Comparison of ENCODE assay signal across 1 cellular context in genomic region chr7:149147072-149147729, GRCh38.
A peak's percentile ranks its signal among the peaks of the same experiment; 100 is the strongest.
TF ChIP-seq lines count a peak whose summit lies in the region.

Gene ZNF398, plus strand, starts transcription at chr7:149147453. Its CDS starts 290 bp downstream, at chr7:149147743.

TF ChIP-seq in K562, 482 proteins besides CTCF, POLR2A, EP300 and RAD21 (continued from another document and continues in another):
- no peak for TF ChIP-seq ATF4 (CRISPR knock-in tag; IDR thresholded peaks at IDR 0.05)
- peak; percentile 28 to 69; a peak in 2 of 4 replicates for TF ChIP-seq FOXK2 (conservative IDR thresholded peaks at IDR 0.05 in 1 of 2, IDR thresholded peaks at IDR 0.05 in 1 of 2; ENCODE audit: low read depth in 2 of 2)
- peak; percentile 63 for TF ChIP-seq TAF7 (tag; IDR thresholded peaks at IDR 0.05)
- TF ChIP-seq JUND (IDR thresholded peaks at IDR 0.05; ENCODE audit: borderline replicate concordance, low read depth, low read length), result peak; percentile 4; the same call in 1 of the 2 replicates
- no peak; the same call in 2 of the 3 replicates for TF ChIP-seq JUND (tag; IDR thresholded peaks at IDR 0.05; ENCODE audit: borderline replicate concordance, low read depth, low read length)
- no peak for TF ChIP-seq ZNF354B (CRISPR knock-in tag; IDR thresholded peaks at IDR 0.05)
- TF ChIP-seq POLR2AphosphoS5 (IDR thresholded peaks at IDR 0.05; ENCODE audit: control insufficient read depth, insufficient read depth, low read depth, low read length), result peak; percentile 46; the same call in 1 of the 2 replicates
- peak; percentile 77 for TF ChIP-seq NCOA6 (IDR thresholded peaks at IDR 0.05)
- TF ChIP-seq REST (CRISPR knock-in tag; IDR thresholded peaks at IDR 0.05; ENCODE audit: low read depth), result peak; percentile 51; the same call in 1 of the 2 replicates
- peak; percentile 27; the same call in 1 of the 2 replicates for TF ChIP-seq FOXM1 (IDR thresholded peaks at IDR 0.05; ENCODE audit: low read depth)
- 0 out of 2 replicates have a peak, but pooled peaks have one; percentile 74 for TF ChIP-seq FOXM1 (CRISPR knock-in tag; IDR thresholded peaks at IDR 0.05; ENCODE audit: low read depth)
- no peak for TF ChIP-seq MCM2 (IDR thresholded peaks at IDR 0.05; ENCODE audit: low read depth)
- TF ChIP-seq WHSC1 (IDR thresholded peaks at IDR 0.05; ENCODE audit: low read length), result no peak
- 0 out of 2 replicates have a peak, but pooled peaks have one; percentile 24 for TF ChIP-seq KHSRP (IDR thresholded peaks at IDR 0.05)
- TF ChIP-seq ZBTB40 (IDR thresholded peaks at IDR 0.05), result peak; percentile 59; the same call in 1 of the 2 replicates
- TF ChIP-seq ZBTB40 (CRISPR knock-in tag; IDR thresholded peaks at IDR 0.05), result no peak
- 0 out of 2 replicates have a peak, but pooled peaks have one; percentile 4 for TF ChIP-seq E2F5 (CRISPR knock-in tag; IDR thresholded peaks at IDR 0.05)
- TF ChIP-seq STAG1 (CRISPR knock-in tag; IDR thresholded peaks at IDR 0.05; ENCODE audit: borderline replicate concordance), result peak; percentile 57
- 0 out of 2 replicates have a peak, but pooled peaks have one; percentile 17 for TF ChIP-seq ZNF12 (CRISPR knock-in tag; IDR thresholded peaks at IDR 0.05)
- TF ChIP-seq BCLAF1 (IDR thresholded peaks at IDR 0.05; ENCODE audit: borderline replicate concordance in 1 of 2, control insufficient read depth in 1 of 2, low read depth in 2 of 2, low read length in 1 of 2), result peak in 1 of 2 experiments; percentile 87; a peak in 2 of 4 replicates
- TF ChIP-seq ZNF318 (IDR thresholded peaks at IDR 0.05; ENCODE audit: borderline replicate concordance in 1 of 2, low read depth in 1 of 2), result no peak
- TF ChIP-seq NBN (IDR thresholded peaks at IDR 0.05; ENCODE audit: low read depth), result peak; percentile 85
